Comparison of ENCODE assay signal across 8 cellular contexts in genomic region chr15:84634228-84634837, GRCh38. TPM values are rescaled to one million over a fixed set of nuclear protein-coding genes. Genes with fewer than 3 reads are reported as not detected.
A peak's percentile ranks its signal among the peaks of the same experiment; 100 is the strongest.
DNase-seq lines count a peak whose midpoint lies in the region; ATAC-seq and TF ChIP-seq lines count a peak whose summit lies in the region.

No MANE protein-coding gene starts in this region.

- H3K9me3 ChIP-seq in SJSA1 (replicated peaks), result no peaks in the 10 kb centered on the region
- H3K9me3 ChIP-seq in fibroblast of lung (ENCODE audit: control insufficient read depth, insufficient read depth, low read depth, low read length), result no peaks in the 10 kb centered on the region
- peaks cover 2% of the 10 kb centered on the region for H3K9me3 ChIP-seq in trophoblast cell (ENCODE audit: insufficient read depth, low read depth, low read length)

- H3K4me2 ChIP-seq in fibroblast of lung (ENCODE audit: extremely low read depth, insufficient read depth, low read length) (peak overlapping the region; percentile 93), trophoblast cell (ENCODE audit: low read length) (peak overlapping the region; percentile 98)

- H3K27ac ChIP-seq in SJSA1 (no peak overlapping the region), fibroblast of lung (ENCODE audit: insufficient read depth, low read length) (peak overlapping the region; percentile 77), trophoblast cell (ENCODE audit: low read depth, low read length) (no peak overlapping the region)

- H4K8ac ChIP-seq in trophoblast cell (ENCODE audit: low read depth, low read length), result no peak overlapping the region

- H4K20me1 ChIP-seq in fibroblast of lung (ENCODE audit: control insufficient read depth, extremely low read depth, insufficient read depth, low read length), result no peaks in the 10 kb centered on the region

- H3K4me1 ChIP-seq in SJSA1 (replicated peaks) (peaks cover 32% of the 10 kb centered on the region), fibroblast of lung (ENCODE audit: control insufficient read depth, extremely low read depth, insufficient read depth, low read length) (peaks cover 9% of the 10 kb centered on the region), trophoblast cell (ENCODE audit: control insufficient read depth in 1 of 2, insufficient read depth in 2 of 2, low read length in 2 of 2) (peaks cover 9 to 16% of the 10 kb centered on the region in 2 experiments)

- in situ Hi-C loops in G401 (cut with HindIII; ENCODE audit: low sequenced_read_pairs), result no loop called here

- no peak overlapping the region for H2BK120ac ChIP-seq in trophoblast cell (ENCODE audit: insufficient read depth, low read length, poor library complexity)

- peak overlapping the region; percentile 69 for H2AFZ ChIP-seq in fibroblast of lung (ENCODE audit: low read length)
- no peak overlapping the region for H2AFZ ChIP-seq in trophoblast cell (ENCODE audit: insufficient read depth, low read length, poor library complexity)

- WGBS in trophoblast cell (ENCODE audit: extremely low coverage, insufficient coverage, insufficient read length), result no CpG with 5 or more reads among the region's 23 CpGs

- H3K9ac ChIP-seq in fibroblast of lung (ENCODE audit: insufficient read depth, low read length), result peak overlapping the region; percentile 66
- no peak overlapping the region for H3K9ac ChIP-seq in trophoblast cell (ENCODE audit: low read length)

- H4K12ac ChIP-seq in trophoblast cell (ENCODE audit: low read depth, low read length), result no peak overlapping the region

- H3K79me2 ChIP-seq in fibroblast of lung (ENCODE audit: control insufficient read depth, insufficient read depth, low read length) (peaks cover 12% of the 10 kb centered on the region), trophoblast cell (ENCODE audit: control insufficient read depth, insufficient read depth, low read length, poor library complexity) (peaks cover 3% of the 10 kb centered on the region)

- H3K4me3 ChIP-seq in SJSA1 (peak overlapping the region; percentile 52), fibroblast of lung (replicated peaks in 1 of 4; ENCODE audit: control extremely low read depth in 1 of 4, insufficient read depth in 1 of 4, low read depth in 3 of 4, low read length in 4 of 4) (peak overlapping the region; percentile 67 to 86 (median 69)), trophoblast cell (ENCODE audit: low read depth, low read length) (peak overlapping the region; percentile 67)

- no peak overlapping the region for H4K91ac ChIP-seq in trophoblast cell (ENCODE audit: low read depth, low read length)

- no peak overlapping the region for H2BK5ac ChIP-seq in trophoblast cell (ENCODE audit: low read depth, low read length, poor library complexity)

- H3K36me3 ChIP-seq in SJSA1, result peaks cover 29% of the 10 kb centered on the region
- peaks cover 2% of the 10 kb centered on the region for H3K36me3 ChIP-seq in fibroblast of lung (ENCODE audit: control insufficient read depth, insufficient read depth, low read length)
- peaks cover 0 to 3% of the 10 kb centered on the region in 2 experiments for H3K36me3 ChIP-seq in trophoblast cell (ENCODE audit: control insufficient read depth in 1 of 2, insufficient read depth in 2 of 2, low read length in 2 of 2)

- H3K4ac ChIP-seq in trophoblast cell (ENCODE audit: low read depth, low read length), result no peak overlapping the region

- no peak for TF ChIP-seq CTCF in fibroblast of lung (conservative IDR thresholded peaks at IDR 0.05 in 1 of 2, IDR thresholded peaks at IDR 0.05 in 1 of 2; ENCODE audit: low read depth in 1 of 2, low read length in 2 of 2)

- peaks cover 3% of the 10 kb centered on the region for H3K79me1 ChIP-seq in trophoblast cell (ENCODE audit: low read length)

- no peak overlapping the region for H3K14ac ChIP-seq in trophoblast cell (ENCODE audit: low read length)

- DNase-seq in G401 (ENCODE audit: low spot score), result peak; percentile 52
- peak in 1 of 2 experiments; percentile 4 for DNase-seq in SJSA1 (ENCODE audit: low read depth in 1 of 2, low spot score in 2 of 2)
- DNase-seq in fibroblast of lung (ENCODE audit: low read depth in 2 of 2), result no peak
- DNase-seq in trophoblast cell, result peak; percentile 55 to 87
- no peak for DNase-seq in stimulated activated CD4-positive, alpha-beta T cell treated with anti-CD3 and anti-CD28 coated beads, Interleukin-4, amount 100 ng/mL, for 24 hours
- no peak for DNase-seq in NCI-H82 (lab: John Stamatoyannopoulos, UW)

- ATAC-seq in HG03457 (IDR thresholded peaks at IDR 0.05; ENCODE audit: unreplicated experiment) (no peak), GM21515 (IDR thresholded peaks at IDR 0.05; ENCODE audit: unreplicated experiment) (no peak)

- H3K27me3 ChIP-seq in SJSA1 (replicated peaks), result no peaks in the 10 kb centered on the region
- H3K27me3 ChIP-seq in fibroblast of lung (ENCODE audit: control insufficient read depth, insufficient read depth, low read length), result no peaks in the 10 kb centered on the region
- H3K27me3 ChIP-seq in trophoblast cell (ENCODE audit: insufficient read depth, low read length), result no peaks in the 10 kb centered on the region

- H3K23ac ChIP-seq in trophoblast cell (ENCODE audit: low read length), result no peak overlapping the region

- H2AK5ac ChIP-seq in trophoblast cell (ENCODE audit: low read length), result no peak overlapping the region

- no peak overlapping the region for H3K18ac ChIP-seq in trophoblast cell (ENCODE audit: low read length)

- no peak overlapping the region for H2BK12ac ChIP-seq in trophoblast cell (ENCODE audit: low read length)

RNA-seq across cellular contexts. Expression of gene WDR73, which starts 19.8 kb away (rescaled TPM):
- 55.7 and 60.4 TPM in 2 replicates for total RNA-seq in G401 (2014; rRNA removed; shearing (Covaris generic))
- total RNA-seq in SJSA1 (2014; rRNA removed; shearing (Covaris generic)), result 16.2 and 22.8 TPM in 2 replicates
- 38.3 and 51.1 TPM in 2 replicates for total RNA-seq in fibroblast of lung
- polyA plus RNA-seq in fibroblast of lung, result 15.6 and 16.8 TPM in 2 replicates
- 13.5 and 15.6 TPM in 2 replicates for polyA plus RNA-seq in fibroblast of lung (2012)
- 18.1 and 20.7 TPM in 2 replicates for polyA minus RNA-seq in fibroblast of lung (ENCODE audit: low replicate concordance)
- polyA plus RNA-seq in trophoblast cell (2013), result 12.8 and 12.9 TPM in 2 replicates

RNA-seq across cellular contexts. Expression of gene NMB, which starts 23.7 kb away (rescaled TPM):
- total RNA-seq in G401 (2014; rRNA removed; shearing (Covaris generic)), result 4.5 and 5.6 TPM in 2 replicates
- 1.7 TPM in 1 of 2 replicates, not detected in the other for total RNA-seq in SJSA1 (2014; rRNA removed; shearing (Covaris generic))
- total RNA-seq in fibroblast of lung, result 3.1 and 3.6 TPM in 2 replicates
- polyA plus RNA-seq in fibroblast of lung, result 1.5 and 2.4 TPM in 2 replicates
- polyA plus RNA-seq in fibroblast of lung (2012), result 4.1 and 7.6 TPM in 2 replicates
- 3.9 and 8.8 TPM in 2 replicates for polyA minus RNA-seq in fibroblast of lung (ENCODE audit: low replicate concordance)
- polyA plus RNA-seq in trophoblast cell (2013), result 9.5 and 10.1 TPM in 2 replicates

RNA-seq across cellular contexts. Expression of gene ZSCAN2, which starts 33.5 kb away (rescaled TPM):
- 11.9 and 17.6 TPM in 2 replicates for total RNA-seq in G401 (2014; rRNA removed; shearing (Covaris generic))
- total RNA-seq in SJSA1 (2014; rRNA removed; shearing (Covaris generic)), result 8.1 and 10.1 TPM in 2 replicates
- total RNA-seq in fibroblast of lung, result 9.2 and 9.8 TPM in 2 replicates
- polyA plus RNA-seq in fibroblast of lung, result 6.4 and 8.9 TPM in 2 replicates
- polyA plus RNA-seq in fibroblast of lung (2012), result 5.8 and 8.0 TPM in 2 replicates
- 2.1 and 3.1 TPM in 2 replicates for polyA minus RNA-seq in fibroblast of lung (ENCODE audit: low replicate concordance)
- 10.0 and 10.5 TPM in 2 replicates for polyA plus RNA-seq in trophoblast cell (2013)

Comparison
In these comparisons a context has a peak if more than half of its experiments do, and no peak if none do; other contexts are left out.
1. DNase-seq: peak in G401 (single experiment) and trophoblast cell (2 of 2); none in fibroblast of lung (0 of 2), stimulated activated CD4-positive, alpha-beta T cell treated with anti-CD3 and anti-CD28 coated beads, Interleukin-4, amount 100 ng/mL, for 24 hours (single experiment) and NCI-H82 (single experiment).
2. Peak in every context shown above with its lines, with median percentiles within 50 percentile points of each other: H3K4me3 ChIP-seq.